ENCODE assay signal across 1 cellular context in genomic region chr4:79514637-79515320, GRCh38.
TF ChIP-seq lines count a peak whose summit lies in the region.

No MANE protein-coding gene starts in this region.

TF ChIP-seq in K562, 482 proteins besides CTCF, POLR2A, EP300 and RAD21 (continued from another document):
- TF ChIP-seq ZBTB40 (IDR thresholded peaks at IDR 0.05) = no peak
- TF ChIP-seq ZBTB40 (CRISPR knock-in tag; IDR thresholded peaks at IDR 0.05) = no peak
- no peak for TF ChIP-seq ARNT (IDR thresholded peaks at IDR 0.05)
- no peak for TF ChIP-seq ZHX1 (conservative IDR thresholded peaks at IDR 0.05; ENCODE audit: low read length)
- TF ChIP-seq ZBTB26 (CRISPR knock-in tag; IDR thresholded peaks at IDR 0.05) = no peak
- TF ChIP-seq NFRKB (IDR thresholded peaks at IDR 0.05; ENCODE audit: low read depth) = no peak
- no peak for TF ChIP-seq RBM17 (IDR thresholded peaks at IDR 0.05; ENCODE audit: borderline replicate concordance, low read depth, low read length)
- no peak for TF ChIP-seq ZNF184 (CRISPR knock-in tag; IDR thresholded peaks at IDR 0.05)
- TF ChIP-seq ZNF217 (CRISPR knock-in tag; IDR thresholded peaks at IDR 0.05) = no peak
